ENCODE assay signal across 31 cellular contexts in the genomic region with DNA sequence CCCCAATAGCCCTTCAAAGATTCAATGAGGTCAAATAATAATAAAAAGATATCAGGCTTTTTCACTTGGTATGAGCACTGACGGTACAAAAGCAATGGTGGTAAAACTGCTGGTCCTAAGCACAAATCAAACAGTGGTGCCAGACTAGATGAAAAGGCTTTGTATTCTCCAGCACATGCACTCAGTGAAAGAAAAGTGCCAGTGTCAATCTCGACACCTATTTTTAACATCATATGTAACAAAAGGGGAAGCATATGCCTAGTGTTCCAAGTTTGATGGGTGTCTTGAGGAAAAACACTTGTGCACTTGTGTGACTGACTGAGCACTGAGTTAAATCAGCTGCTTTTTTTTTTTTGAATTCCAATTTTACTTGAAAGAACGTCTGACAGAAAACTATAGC. TPM values are rescaled to one million over a fixed set of nuclear protein-coding genes. Genes with fewer than 3 reads are reported as not detected.
"Had no signal": no experiment of that assay in that cellular context is flagged by ENCODE, and none has a peak within 500 bp of the region (broad histone marks: within the 10 kb centered on the region; RNA-seq: fewer than 3 reads in every experiment).

No MANE protein-coding gene starts in this region.

- H3K27me3 ChIP-seq: adrenal gland, MG63, SJSA1 had no signal

- H3K27ac ChIP-seq: adrenal gland, SJSA1 had no signal

- ATAC-seq: activated T-cell treated with anti-CD3 and anti-CD28 coated beads, Interleukin-2, amount 50 U/mL, for 72 hours; Panc1; T-helper 17 cell had no signal

- H3K4me1 ChIP-seq: adrenal gland, SJSA1 had no signal

- H3K4me3 ChIP-seq: adrenal gland, MG63, SJSA1 had no signal

- DNase-seq: activated B cell treated with CpG ODN at 0.5 μM for 24 hours; activated CD4-positive, alpha-beta memory T cell treated with anti-CD3 and anti-CD28 coated beads, Interleukin-2, amount 10 ng/mL, durations not matched to agents 7 days and 5 days; activated CD4-positive, alpha-beta T cell treated with anti-CD3 and anti-CD28 coated beads for 1 hour; activated CD4-positive, alpha-beta T cell treated with anti-CD3 and anti-CD28 coated beads, Interleukin-2, amount 10 ng/mL, durations not matched to agents 24 days and 14 days; activated CD8-positive, alpha-beta memory T cell treated with anti-CD3 and anti-CD28 coated beads, Interleukin-2, amount 50 U/mL, for 4 hours; activated naive CD4-positive, alpha-beta T cell treated with anti-CD3 and anti-CD28 coated beads, Interleukin-2, amount 50 U/mL, for 16 hours; activated naive CD8-positive, alpha-beta T cell treated with anti-CD3 and anti-CD28 coated beads, Interleukin-2, amount 10 ng/mL, durations not matched to agents 7 days and 5 days; activated T-cell treated with anti-CD3 and anti-CD28 coated beads, Interleukin-2, amount 50 U/mL, for 72 hours; adrenal gland; central memory CD4-positive, alpha-beta T cell; MG63; MV-4-11; NCI-H1092 treated with DMSO at 0.1 percent for 48 hours; NCI-H1417 treated with DMSO at 0.1 percent for 48 hours; NCI-H1694; NCI-H2029; NCI-H2107; NCI-H2171 treated with DMSO at 0.1 percent for 48 hours; NCI-H345; NCI-H510A treated with DMSO at 0.1 percent for 48 hours; NCI-H69; NK-92 treated with Interleukin-12 subunit alpha and Interleukin-12 subunit beta, amount 100 ng/mL, for 24 hours; OCI-M1; RPMI8226; SHP77; T-helper 17 cell; T-helper 9 cell had no signal

- H3K9me3 ChIP-seq: adrenal gland, MG63, SJSA1 had no signal

RNA-seq across cellular contexts. Expression of gene ARG1, which starts 27.7 kb away (rescaled TPM):
- total RNA-seq: activated B cell treated with CpG ODN at 0.5 μM for 24 hours; activated CD4-positive, alpha-beta memory T cell treated with anti-CD3 and anti-CD28 coated beads, Interleukin-2, amount 10 ng/mL, durations not matched to agents 7 days and 5 days; activated CD4-positive, alpha-beta T cell treated with anti-CD3 and anti-CD28 coated beads, Interleukin-2, amount 10 ng/mL, durations not matched to agents 24 days and 14 days; activated CD8-positive, alpha-beta memory T cell treated with anti-CD3 and anti-CD28 coated beads for 36 hours; activated naive CD8-positive, alpha-beta T cell treated with anti-CD3 and anti-CD28 coated beads, Interleukin-2, amount 10 ng/mL, durations not matched to agents 7 days and 5 days; activated T-cell treated with anti-CD3 and anti-CD28 coated beads, Interleukin-2, amount 50 U/mL, for 72 hours; activated T-helper 2 cell treated with anti-CD3 and anti-CD28 coated beads, Interferon-gamma antibody, Interleukin-2, Interleukin-4, amounts not matched to agents 10 μg/mL and 5 μg/mL and 100 μg/mL, durations not matched to agents 14 hours and 24 hours and 36 hours; SJSA1; T-helper 17 cell had no signal
